In genomic region chr12:82082476-82082875, GRCh38 we compare ENCODE assay signal across 29 cellular contexts.
"Had no signal": no experiment of that assay in that cellular context is flagged by ENCODE, and none has a peak within 500 bp of the region (broad histone marks: within the 10 kb centered on the region; RNA-seq: fewer than 3 reads in every experiment).

No MANE protein-coding gene starts in this region.

- H3K27ac ChIP-seq: heart left ventricle, lower lobe of right lung, ovary, prostate gland, skin epidermis, tibial nerve had no signal

- H3K27me3 Mint-ChIP-seq: activated CD4-positive, alpha-beta memory T cell treated with anti-CD3 and anti-CD28 coated beads, Interleukin-2, amount 10 ng/mL, durations not matched to agents 7 days and 5 days; activated CD4-positive, alpha-beta T cell treated with anti-CD3 and anti-CD28 coated beads, Interleukin-2, amount 10 ng/mL, durations not matched to agents 7 days and 5 days; activated naive CD8-positive, alpha-beta T cell treated with anti-CD3 and anti-CD28 coated beads, Interleukin-2, amount 50 U/mL, for 24 hours; activated T-cell treated with anti-CD3 and anti-CD28 coated beads, Interleukin-2, amount 50 U/mL, for 24 hours; activated T-helper 17 cell treated with anti-CD3 and anti-CD28 coated beads, Interleukin-2, amount 50 U/mL, for 72 hours; stimulated activated naive CD8-positive, alpha-beta T cell treated with anti-CD3 and anti-CD28 coated beads, Interleukin-15, Interleukin-2, amounts not matched to agents 100 ng/mL and 50 ng/mL, for 24 hours had no signal

- H3K36me3 ChIP-seq: heart left ventricle, lower lobe of right lung, ovary, prostate gland, tibial nerve had no signal

- H3K4me1 ChIP-seq: heart left ventricle, lower lobe of right lung, prostate gland, tibial nerve had no signal

- H3K36me3 Mint-ChIP-seq: activated naive CD4-positive, alpha-beta T cell treated with anti-CD3 and anti-CD28 coated beads, Interleukin-2, amount 50 U/mL, for 24 hours; immature natural killer cell; stimulated activated effector memory CD8-positive, alpha-beta T cell treated with anti-CD3 and anti-CD28 coated beads, Interleukin-12 subunit alpha, Interleukin-12 subunit beta, amount 100 ng/mL, for 72 hours had no signal

- H3K27me3 ChIP-seq: heart left ventricle, ovary, tibial nerve had no signal

- DNase-seq: activated CD4-positive, alpha-beta memory T cell treated with anti-CD3 and anti-CD28 coated beads, Interleukin-2, amount 10 ng/mL, durations not matched to agents 7 days and 5 days; activated CD4-positive, alpha-beta T cell treated with anti-CD3 and anti-CD28 coated beads, Interleukin-2, amount 10 ng/mL, durations not matched to agents 7 days and 5 days; activated CD4-positive, CD25-positive, alpha-beta regulatory T cell treated with anti-CD3 and anti-CD28 coated beads, Interleukin-2, amount 50 U/mL, for 72 hours; activated CD8-positive, alpha-beta memory T cell treated with anti-CD3 and anti-CD28 coated beads, Interleukin-2, amount 50 U/mL, for 48 hours; activated naive CD8-positive, alpha-beta T cell treated with anti-CD3 and anti-CD28 coated beads, Interleukin-2, amount 50 U/mL, for 24 hours; activated T-cell treated with anti-CD3 and anti-CD28 coated beads, Interleukin-2, amount 50 U/mL, for 24 hours; amygdala; effector CD8-positive, alpha-beta T cell; foreskin fibroblast; heart left ventricle; immature natural killer cell; kidney glomerular epithelial cell; lower lobe of right lung; mesendoderm; mucosa of descending colon; ovary; retina; stimulated activated CD4-positive, alpha-beta T cell treated with anti-CD3 and anti-CD28 coated beads, Interleukin-4, amount 100 ng/mL, for 24 hours; T-helper 2 cell had no signal

- ATAC-seq: activated naive CD8-positive, alpha-beta T cell treated with anti-CD3 and anti-CD28 coated beads, Interleukin-2, amount 50 U/mL, for 24 hours; activated T-helper 17 cell treated with anti-CD3 and anti-CD28 coated beads, Interleukin-2, amount 50 U/mL, for 72 hours; heart left ventricle; left lobe of liver; lower lobe of right lung; mucosa of descending colon; sciatic nerve; stimulated activated effector memory CD8-positive, alpha-beta T cell treated with anti-CD3 and anti-CD28 coated beads, Interleukin-12 subunit alpha, Interleukin-12 subunit beta, amount 100 ng/mL, for 72 hours had no signal

- H3K4me1 Mint-ChIP-seq: activated CD4-positive, alpha-beta memory T cell treated with anti-CD3 and anti-CD28 coated beads, Interleukin-2, amount 10 ng/mL, durations not matched to agents 7 days and 5 days; activated CD4-positive, alpha-beta T cell treated with anti-CD3 and anti-CD28 coated beads, Interleukin-2, amount 10 ng/mL, durations not matched to agents 7 days and 5 days; activated naive CD4-positive, alpha-beta T cell treated with anti-CD3 and anti-CD28 coated beads, Interleukin-2, amount 50 U/mL, for 24 hours; activated naive CD8-positive, alpha-beta T cell treated with anti-CD3 and anti-CD28 coated beads, Interleukin-2, amount 50 U/mL, for 24 hours; activated T-helper 17 cell treated with anti-CD3 and anti-CD28 coated beads, Interleukin-2, amount 50 U/mL, for 72 hours; immature natural killer cell; nephron; stimulated activated effector memory CD8-positive, alpha-beta T cell treated with anti-CD3 and anti-CD28 coated beads, Interleukin-12 subunit alpha, Interleukin-12 subunit beta, amount 100 ng/mL, for 72 hours had no signal

- H3K4me3 Mint-ChIP-seq: activated CD4-positive, alpha-beta memory T cell treated with anti-CD3 and anti-CD28 coated beads, Interleukin-2, amount 10 ng/mL, durations not matched to agents 7 days and 5 days; activated CD4-positive, alpha-beta T cell treated with anti-CD3 and anti-CD28 coated beads, Interleukin-2, amount 10 ng/mL, durations not matched to agents 7 days and 5 days; activated naive CD4-positive, alpha-beta T cell treated with anti-CD3 and anti-CD28 coated beads, Interleukin-2, amount 50 U/mL, for 24 hours; activated naive CD8-positive, alpha-beta T cell treated with anti-CD3 and anti-CD28 coated beads, Interleukin-2, amount 50 U/mL, for 24 hours; activated T-cell treated with anti-CD3 and anti-CD28 coated beads, Interleukin-2, amount 50 U/mL, for 24 hours; activated T-helper 17 cell treated with anti-CD3 and anti-CD28 coated beads, Interleukin-2, amount 50 U/mL, for 72 hours; immature natural killer cell; nephron; stimulated activated effector memory CD8-positive, alpha-beta T cell treated with anti-CD3 and anti-CD28 coated beads, Interleukin-12 subunit alpha, Interleukin-12 subunit beta, amount 100 ng/mL, for 72 hours; stimulated activated naive CD8-positive, alpha-beta T cell treated with anti-CD3 and anti-CD28 coated beads, Interleukin-15, Interleukin-2, amounts not matched to agents 100 ng/mL and 50 ng/mL, for 24 hours had no signal

- H3K27ac Mint-ChIP-seq: activated CD4-positive, alpha-beta memory T cell treated with anti-CD3 and anti-CD28 coated beads, Interleukin-2, amount 10 ng/mL, durations not matched to agents 7 days and 5 days; activated CD4-positive, alpha-beta T cell treated with anti-CD3 and anti-CD28 coated beads, Interleukin-2, amount 10 ng/mL, durations not matched to agents 7 days and 5 days; activated naive CD4-positive, alpha-beta T cell treated with anti-CD3 and anti-CD28 coated beads, Interleukin-2, amount 50 U/mL, for 24 hours; activated naive CD8-positive, alpha-beta T cell treated with anti-CD3 and anti-CD28 coated beads, Interleukin-2, amount 50 U/mL, for 24 hours; activated T-cell treated with anti-CD3 and anti-CD28 coated beads, Interleukin-2, amount 50 U/mL, for 24 hours; activated T-helper 17 cell treated with anti-CD3 and anti-CD28 coated beads, Interleukin-2, amount 50 U/mL, for 72 hours; immature natural killer cell; nephron; stimulated activated effector memory CD8-positive, alpha-beta T cell treated with anti-CD3 and anti-CD28 coated beads, Interleukin-12 subunit alpha, Interleukin-12 subunit beta, amount 100 ng/mL, for 72 hours; stimulated activated naive CD8-positive, alpha-beta T cell treated with anti-CD3 and anti-CD28 coated beads, Interleukin-15, Interleukin-2, amounts not matched to agents 100 ng/mL and 50 ng/mL, for 24 hours had no signal

- H3K9me3 ChIP-seq: ovary, prostate gland had no signal

- H3K4me3 ChIP-seq: heart left ventricle, lower lobe of right lung, mucosa of descending colon, ovary, prostate gland, skin epidermis, tibial nerve had no signal
